Comparison of ENCODE assay signal across 8 cellular contexts in the genomic region with DNA sequence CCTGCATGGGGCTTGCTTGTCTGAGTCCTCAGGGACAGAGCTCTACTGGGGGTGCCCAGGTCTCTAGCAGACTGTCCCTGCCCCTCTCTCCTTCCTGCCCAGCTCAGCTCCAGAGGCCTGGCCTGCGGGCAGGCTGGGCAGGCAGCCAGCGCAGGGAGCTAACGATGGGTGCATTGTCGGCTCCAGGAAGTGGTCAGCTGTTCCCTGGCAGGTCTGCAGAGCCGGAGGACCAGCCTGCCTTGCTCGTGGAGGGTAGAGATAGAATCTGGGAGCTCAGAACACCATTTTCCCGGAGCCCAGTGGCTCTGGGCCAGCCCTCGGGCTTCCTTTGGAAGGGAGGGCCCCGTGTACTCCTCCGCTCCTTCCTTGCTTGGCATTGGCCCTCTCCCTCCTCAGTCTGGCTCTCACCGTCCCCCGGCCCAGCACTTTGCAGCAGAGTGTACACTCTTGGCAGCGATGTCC.
A peak's percentile ranks its signal among the peaks of the same experiment; 100 is the strongest.
DNase-seq lines count a peak whose midpoint lies in the region; ATAC-seq and TF ChIP-seq lines count a peak whose summit lies in the region.

No MANE protein-coding gene starts in this region.

- H3K9me3 Mint-ChIP-seq in activated T-helper 17 cell treated with anti-CD3 and anti-CD28 coated beads, Interleukin-2, amount 50 U/mL, for 72 hours, result no peaks in the 10 kb centered on the region
- H3K9me3 Mint-ChIP-seq in CD4-positive, alpha-beta T cell, result no peaks in the 10 kb centered on the region
- H3K9me3 Mint-ChIP-seq in CD8-positive, alpha-beta memory T cell, result no peaks in the 10 kb centered on the region

- no peak for TF ChIP-seq CTCF in CD4-positive, alpha-beta T cell (IDR thresholded peaks at IDR 0.05)

- no peaks in the 10 kb centered on the region for H3K4me1 ChIP-seq in CD8-positive, alpha-beta memory T cell (ENCODE audit: insufficient read depth, low read length)

- H3K27me3 Mint-ChIP-seq in activated T-helper 17 cell treated with anti-CD3 and anti-CD28 coated beads, Interleukin-2, amount 50 U/mL, for 72 hours, result no peaks in the 10 kb centered on the region
- no peaks in the 10 kb centered on the region for H3K27me3 Mint-ChIP-seq in CD4-positive, alpha-beta T cell
- peaks cover 0 to 3% of the 10 kb centered on the region in 2 donors for H3K27me3 Mint-ChIP-seq in CD8-positive, alpha-beta memory T cell

- H3K4me3 ChIP-seq in skeletal muscle cell (ENCODE audit: low read depth, low read length), result no peak overlapping the region
- no peak overlapping the region for H3K4me3 ChIP-seq in CD8-positive, alpha-beta memory T cell (ENCODE audit: low read length)

- POLR2A ChIA-PET in CD4-positive, alpha-beta T cell (lab: Charles Lee), result no interaction called here
- POLR2A ChIA-PET in CD8-positive, alpha-beta memory T cell (lab: Charles Lee), result no interaction called here

- no peak overlapping the region for H3K27ac ChIP-seq in CD4-positive, alpha-beta T cell (ENCODE audit: low read depth, low read length)
- no peak overlapping the region for H3K27ac ChIP-seq in CD8-positive, alpha-beta memory T cell (ENCODE audit: low read depth, low read length)

- H3K4me3 Mint-ChIP-seq in activated T-helper 17 cell treated with anti-CD3 and anti-CD28 coated beads, Interleukin-2, amount 50 U/mL, for 72 hours, result no peak overlapping the region
- H3K4me3 Mint-ChIP-seq in CD4-positive, alpha-beta T cell, result no peak overlapping the region
- no peak overlapping the region for H3K4me3 Mint-ChIP-seq in CD8-positive, alpha-beta memory T cell

- H3K27ac Mint-ChIP-seq in activated T-helper 17 cell treated with anti-CD3 and anti-CD28 coated beads, Interleukin-2, amount 50 U/mL, for 72 hours, result no peak overlapping the region
- H3K27ac Mint-ChIP-seq in CD4-positive, alpha-beta T cell, result no peak overlapping the region
- no peak overlapping the region for H3K27ac Mint-ChIP-seq in CD8-positive, alpha-beta memory T cell

- no peaks in the 10 kb centered on the region for H3K4me1 Mint-ChIP-seq in activated T-helper 17 cell treated with anti-CD3 and anti-CD28 coated beads, Interleukin-2, amount 50 U/mL, for 72 hours
- no peaks in the 10 kb centered on the region for H3K4me1 Mint-ChIP-seq in CD4-positive, alpha-beta T cell (ENCODE audit: low read depth)
- H3K4me1 Mint-ChIP-seq in CD8-positive, alpha-beta memory T cell, result peaks cover 0 to 7% (median 0%) of the 10 kb centered on the region in 3 donors

- peak; percentile 89 for DNase-seq in Right ventricle myocardium superior
- DNase-seq in skeletal muscle cell (ENCODE audit: low read depth), result peak; percentile 45
- DNase-seq in NCI-H345 treated with DMSO at 0.1 percent for 48 hours (lab: John Stamatoyannopoulos, UW; ENCODE audit: unreplicated experiment), result no peak
- DNase-seq in OCI-M2 (lab: John Stamatoyannopoulos, UW; ENCODE audit: unreplicated experiment), result no peak
- DNase-seq in CD4-positive, alpha-beta T cell, result no peak
- no peak for DNase-seq in CD8-positive, alpha-beta memory T cell

- H3K9me3 ChIP-seq in CD4-positive, alpha-beta T cell (ENCODE audit: control insufficient read depth, low read length), result no peaks in the 10 kb centered on the region
- no peaks in the 10 kb centered on the region for H3K9me3 ChIP-seq in CD8-positive, alpha-beta memory T cell (ENCODE audit: low read length)

- H3K36me3 ChIP-seq in CD8-positive, alpha-beta memory T cell (ENCODE audit: insufficient read depth, low read length), result no peaks in the 10 kb centered on the region

- intact Hi-C loops in Right ventricle myocardium superior (cut with DNase I), result no loop called here
- intact Hi-C loops in CD4-positive, alpha-beta T cell (cut with DNase I, micrococcal nuclease), result no loop called here

- CTCF ChIA-PET in CD4-positive, alpha-beta T cell (lab: Charles Lee), result no interaction called here
- CTCF ChIA-PET in CD8-positive, alpha-beta memory T cell (lab: Charles Lee), result no interaction called here

- no peaks in the 10 kb centered on the region for H3K27me3 ChIP-seq in CD4-positive, alpha-beta T cell (ENCODE audit: control insufficient read depth, insufficient read depth, low read length)
- no peaks in the 10 kb centered on the region for H3K27me3 ChIP-seq in CD8-positive, alpha-beta memory T cell (ENCODE audit: insufficient read depth, low read length, poor library complexity, severe bottlenecking)

- ATAC-seq in GM21786 (IDR thresholded peaks at IDR 0.05; ENCODE audit: unreplicated experiment), result peak; percentile 17
- peak; percentile 23 for ATAC-seq in activated T-helper 17 cell treated with anti-CD3 and anti-CD28 coated beads, Interleukin-2, amount 50 U/mL, for 72 hours (replicated peaks)
- peak; percentile 91 for ATAC-seq in Right ventricle myocardium superior (ENCODE audit: poor library complexity)
- no peak for ATAC-seq in CD4-positive, alpha-beta T cell (ENCODE audit: poor library complexity)

- no peaks in the 10 kb centered on the region for H3K36me3 Mint-ChIP-seq in activated T-helper 17 cell treated with anti-CD3 and anti-CD28 coated beads, Interleukin-2, amount 50 U/mL, for 72 hours (ENCODE audit: low read depth)
- no peaks in the 10 kb centered on the region for H3K36me3 Mint-ChIP-seq in CD4-positive, alpha-beta T cell (ENCODE audit: low read depth)
- H3K36me3 Mint-ChIP-seq in CD8-positive, alpha-beta memory T cell, result no peaks in the 10 kb centered on the region

Comparison
In these comparisons a context has a peak if more than half of its experiments do, and no peak if none do; other contexts are left out.
1. DNase-seq: peak in Right ventricle myocardium superior (single experiment) and skeletal muscle cell (single experiment); none in NCI-H345 treated with DMSO at 0.1 percent for 48 hours (single experiment), OCI-M2 (single experiment), CD4-positive, alpha-beta T cell (0 of 10) and CD8-positive, alpha-beta memory T cell (0 of 5).